In the genomic region with DNA sequence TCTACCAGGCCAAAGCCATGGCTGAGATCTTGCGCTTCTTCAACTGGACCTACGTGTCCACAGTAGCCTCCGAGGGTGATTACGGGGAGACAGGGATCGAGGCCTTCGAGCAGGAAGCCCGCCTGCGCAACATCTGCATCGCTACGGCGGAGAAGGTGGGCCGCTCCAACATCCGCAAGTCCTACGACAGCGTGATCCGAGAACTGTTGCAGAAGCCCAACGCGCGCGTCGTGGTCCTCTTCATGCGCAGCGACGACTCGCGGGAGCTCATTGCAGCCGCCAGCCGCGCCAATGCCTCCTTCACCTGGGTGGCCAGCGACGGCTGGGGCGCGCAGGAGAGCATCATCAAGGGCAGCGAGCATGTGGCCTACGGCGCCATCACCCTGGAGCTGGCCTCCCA, we compare ENCODE assay signal across 24 cellular contexts.
"Had no signal": no experiment of that assay in that cellular context is flagged by ENCODE, and none has a peak within 500 bp of the region (broad histone marks: within the 10 kb centered on the region; RNA-seq: fewer than 3 reads in every experiment).

No MANE protein-coding gene starts in this region.

- H3K9me3 ChIP-seq: body of pancreas, gastroesophageal sphincter, lower lobe of right lung, right lobe of liver, thoracic aorta, uterus had no signal

- H3K27ac ChIP-seq: body of pancreas, coronary artery, gastroesophageal sphincter, lower lobe of right lung, right lobe of liver, thoracic aorta, uterus had no signal

- ATAC-seq: activated CD8-positive, alpha-beta T cell treated with anti-CD3 and anti-CD28 coated beads for 36 hours; activated T-cell treated with anti-CD3 and anti-CD28 coated beads, Interleukin-2, amount 50 U/mL, for 4 hours; activated T-helper 17 cell treated with anti-CD3 and anti-CD28 coated beads, Interleukin-2, amount 50 U/mL, for 72 hours; body of pancreas; effector memory CD8-positive, alpha-beta T cell; gastroesophageal sphincter; lower lobe of right lung; natural killer cell treated with Interleukin-12 subunit alpha and Interleukin-12 subunit beta and Interleukin-15 and Interleukin-18, amount 100 ng/mL, for 72 hours; right lobe of liver; stimulated activated naive CD8-positive, alpha-beta T cell treated with anti-CD3 and anti-CD28 coated beads, Interleukin-15, Interleukin-2, amounts not matched to agents 100 U/mL and 50 U/mL, for 24 hours; WTC11 had no signal

- DNase-seq: activated CD4-positive, alpha-beta T cell treated with anti-CD3 and anti-CD28 coated beads, Interleukin-2, amount 50 U/mL, for 1 hour; activated CD8-positive, alpha-beta T cell treated with anti-CD3 and anti-CD28 coated beads for 36 hours; activated gamma-delta T cell treated with Interleukin-2 at 50 U/mL for 16 hours; activated naive CD4-positive, alpha-beta T cell treated with anti-CD3 and anti-CD28 coated beads, Interleukin-2, amount 50 U/mL, for 16 hours; activated T-cell treated with anti-CD3 and anti-CD28 coated beads, Interleukin-2, amount 50 U/mL, for 4 hours; aorta; body of pancreas; cerebellar nuclear complex; effector memory CD8-positive, alpha-beta T cell; hippocampal formation; lower lobe of right lung; mesendoderm; right lobe of liver; stimulated activated CD4-positive, alpha-beta T cell treated with anti-CD3 and anti-CD28 coated beads, Interleukin-12 subunit alpha, Interleukin-12 subunit beta, amount 100 ng/mL, for 4 hours; stimulated activated CD4-positive, alpha-beta T cell treated with anti-CD3 and anti-CD28 coated beads, Interleukin-4, amount 100 ng/mL, for 1 hour; stimulated activated naive CD8-positive, alpha-beta T cell treated with anti-CD3 and anti-CD28 coated beads, Interleukin-15, Interleukin-2, amounts not matched to agents 100 U/mL and 50 U/mL, for 24 hours; trophoblast cell; uterus had no signal

- H3K36me3 ChIP-seq: gastroesophageal sphincter, lower lobe of right lung, right lobe of liver, thoracic aorta, uterus had no signal

- H3K27ac Mint-ChIP-seq: activated CD8-positive, alpha-beta T cell treated with anti-CD3 and anti-CD28 coated beads for 36 hours; activated T-helper 17 cell treated with anti-CD3 and anti-CD28 coated beads, Interleukin-2, amount 50 U/mL, for 72 hours; effector memory CD8-positive, alpha-beta T cell; natural killer cell treated with Interleukin-12 subunit alpha and Interleukin-12 subunit beta and Interleukin-15 and Interleukin-18, amount 100 ng/mL, for 72 hours; WTC11 had no signal

- H3K4me3 ChIP-seq: body of pancreas, coronary artery, gastroesophageal sphincter, lower lobe of right lung, right lobe of liver, thoracic aorta, uterus had no signal

- H3K9me3 Mint-ChIP-seq: activated CD8-positive, alpha-beta T cell treated with anti-CD3 and anti-CD28 coated beads for 36 hours; activated T-cell treated with anti-CD3 and anti-CD28 coated beads, Interleukin-2, amount 50 U/mL, for 4 hours; activated T-helper 17 cell treated with anti-CD3 and anti-CD28 coated beads, Interleukin-2, amount 50 U/mL, for 72 hours; WTC11 had no signal

- H3K36me3 Mint-ChIP-seq: natural killer cell treated with Interleukin-12 subunit alpha and Interleukin-12 subunit beta and Interleukin-15 and Interleukin-18, amount 100 ng/mL, for 72 hours; WTC11 had no signal

- H3K4me3 Mint-ChIP-seq: activated CD8-positive, alpha-beta T cell treated with anti-CD3 and anti-CD28 coated beads for 36 hours; activated T-cell treated with anti-CD3 and anti-CD28 coated beads, Interleukin-2, amount 50 U/mL, for 4 hours; activated T-helper 17 cell treated with anti-CD3 and anti-CD28 coated beads, Interleukin-2, amount 50 U/mL, for 72 hours; effector memory CD8-positive, alpha-beta T cell; natural killer cell treated with Interleukin-12 subunit alpha and Interleukin-12 subunit beta and Interleukin-15 and Interleukin-18, amount 100 ng/mL, for 72 hours; WTC11 had no signal

- H3K4me1 Mint-ChIP-seq: activated T-helper 17 cell treated with anti-CD3 and anti-CD28 coated beads, Interleukin-2, amount 50 U/mL, for 72 hours; WTC11 had no signal

- H3K27me3 Mint-ChIP-seq: activated CD8-positive, alpha-beta T cell treated with anti-CD3 and anti-CD28 coated beads for 36 hours; effector memory CD8-positive, alpha-beta T cell; natural killer cell treated with Interleukin-12 subunit alpha and Interleukin-12 subunit beta and Interleukin-15 and Interleukin-18, amount 100 ng/mL, for 72 hours had no signal

- H3K27me3 ChIP-seq: body of pancreas, gastroesophageal sphincter, right lobe of liver, uterus had no signal

- H3K4me1 ChIP-seq: body of pancreas, gastroesophageal sphincter, lower lobe of right lung, right lobe of liver, uterus had no signal
